1 cellular context compared by ENCODE assay signal in the genomic region with DNA sequence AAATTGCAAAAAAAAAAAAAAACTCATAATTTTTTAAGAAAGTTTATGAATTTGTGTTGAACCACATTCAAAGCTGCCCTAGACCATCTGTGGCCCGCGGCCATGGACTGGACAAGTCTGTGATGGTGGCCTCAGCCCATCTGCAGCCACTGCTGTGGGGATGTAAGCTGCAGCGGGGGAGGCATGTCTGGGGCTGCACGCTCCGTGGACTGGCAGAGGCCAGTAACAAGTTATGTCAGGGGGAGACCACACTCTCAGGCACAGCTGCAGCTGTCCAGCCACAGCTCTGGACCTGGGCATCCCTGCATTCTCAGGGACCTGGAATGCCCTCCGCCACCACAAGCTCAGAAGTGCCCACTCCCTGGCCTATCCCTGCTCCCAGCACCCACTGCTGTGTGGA.
TF ChIP-seq lines count a peak whose summit lies in the region.

No MANE protein-coding gene starts in this region.

TF ChIP-seq in K562, 482 proteins besides CTCF, POLR2A, EP300 and RAD21 (continued from another document):
- TF ChIP-seq, protein P1, sequence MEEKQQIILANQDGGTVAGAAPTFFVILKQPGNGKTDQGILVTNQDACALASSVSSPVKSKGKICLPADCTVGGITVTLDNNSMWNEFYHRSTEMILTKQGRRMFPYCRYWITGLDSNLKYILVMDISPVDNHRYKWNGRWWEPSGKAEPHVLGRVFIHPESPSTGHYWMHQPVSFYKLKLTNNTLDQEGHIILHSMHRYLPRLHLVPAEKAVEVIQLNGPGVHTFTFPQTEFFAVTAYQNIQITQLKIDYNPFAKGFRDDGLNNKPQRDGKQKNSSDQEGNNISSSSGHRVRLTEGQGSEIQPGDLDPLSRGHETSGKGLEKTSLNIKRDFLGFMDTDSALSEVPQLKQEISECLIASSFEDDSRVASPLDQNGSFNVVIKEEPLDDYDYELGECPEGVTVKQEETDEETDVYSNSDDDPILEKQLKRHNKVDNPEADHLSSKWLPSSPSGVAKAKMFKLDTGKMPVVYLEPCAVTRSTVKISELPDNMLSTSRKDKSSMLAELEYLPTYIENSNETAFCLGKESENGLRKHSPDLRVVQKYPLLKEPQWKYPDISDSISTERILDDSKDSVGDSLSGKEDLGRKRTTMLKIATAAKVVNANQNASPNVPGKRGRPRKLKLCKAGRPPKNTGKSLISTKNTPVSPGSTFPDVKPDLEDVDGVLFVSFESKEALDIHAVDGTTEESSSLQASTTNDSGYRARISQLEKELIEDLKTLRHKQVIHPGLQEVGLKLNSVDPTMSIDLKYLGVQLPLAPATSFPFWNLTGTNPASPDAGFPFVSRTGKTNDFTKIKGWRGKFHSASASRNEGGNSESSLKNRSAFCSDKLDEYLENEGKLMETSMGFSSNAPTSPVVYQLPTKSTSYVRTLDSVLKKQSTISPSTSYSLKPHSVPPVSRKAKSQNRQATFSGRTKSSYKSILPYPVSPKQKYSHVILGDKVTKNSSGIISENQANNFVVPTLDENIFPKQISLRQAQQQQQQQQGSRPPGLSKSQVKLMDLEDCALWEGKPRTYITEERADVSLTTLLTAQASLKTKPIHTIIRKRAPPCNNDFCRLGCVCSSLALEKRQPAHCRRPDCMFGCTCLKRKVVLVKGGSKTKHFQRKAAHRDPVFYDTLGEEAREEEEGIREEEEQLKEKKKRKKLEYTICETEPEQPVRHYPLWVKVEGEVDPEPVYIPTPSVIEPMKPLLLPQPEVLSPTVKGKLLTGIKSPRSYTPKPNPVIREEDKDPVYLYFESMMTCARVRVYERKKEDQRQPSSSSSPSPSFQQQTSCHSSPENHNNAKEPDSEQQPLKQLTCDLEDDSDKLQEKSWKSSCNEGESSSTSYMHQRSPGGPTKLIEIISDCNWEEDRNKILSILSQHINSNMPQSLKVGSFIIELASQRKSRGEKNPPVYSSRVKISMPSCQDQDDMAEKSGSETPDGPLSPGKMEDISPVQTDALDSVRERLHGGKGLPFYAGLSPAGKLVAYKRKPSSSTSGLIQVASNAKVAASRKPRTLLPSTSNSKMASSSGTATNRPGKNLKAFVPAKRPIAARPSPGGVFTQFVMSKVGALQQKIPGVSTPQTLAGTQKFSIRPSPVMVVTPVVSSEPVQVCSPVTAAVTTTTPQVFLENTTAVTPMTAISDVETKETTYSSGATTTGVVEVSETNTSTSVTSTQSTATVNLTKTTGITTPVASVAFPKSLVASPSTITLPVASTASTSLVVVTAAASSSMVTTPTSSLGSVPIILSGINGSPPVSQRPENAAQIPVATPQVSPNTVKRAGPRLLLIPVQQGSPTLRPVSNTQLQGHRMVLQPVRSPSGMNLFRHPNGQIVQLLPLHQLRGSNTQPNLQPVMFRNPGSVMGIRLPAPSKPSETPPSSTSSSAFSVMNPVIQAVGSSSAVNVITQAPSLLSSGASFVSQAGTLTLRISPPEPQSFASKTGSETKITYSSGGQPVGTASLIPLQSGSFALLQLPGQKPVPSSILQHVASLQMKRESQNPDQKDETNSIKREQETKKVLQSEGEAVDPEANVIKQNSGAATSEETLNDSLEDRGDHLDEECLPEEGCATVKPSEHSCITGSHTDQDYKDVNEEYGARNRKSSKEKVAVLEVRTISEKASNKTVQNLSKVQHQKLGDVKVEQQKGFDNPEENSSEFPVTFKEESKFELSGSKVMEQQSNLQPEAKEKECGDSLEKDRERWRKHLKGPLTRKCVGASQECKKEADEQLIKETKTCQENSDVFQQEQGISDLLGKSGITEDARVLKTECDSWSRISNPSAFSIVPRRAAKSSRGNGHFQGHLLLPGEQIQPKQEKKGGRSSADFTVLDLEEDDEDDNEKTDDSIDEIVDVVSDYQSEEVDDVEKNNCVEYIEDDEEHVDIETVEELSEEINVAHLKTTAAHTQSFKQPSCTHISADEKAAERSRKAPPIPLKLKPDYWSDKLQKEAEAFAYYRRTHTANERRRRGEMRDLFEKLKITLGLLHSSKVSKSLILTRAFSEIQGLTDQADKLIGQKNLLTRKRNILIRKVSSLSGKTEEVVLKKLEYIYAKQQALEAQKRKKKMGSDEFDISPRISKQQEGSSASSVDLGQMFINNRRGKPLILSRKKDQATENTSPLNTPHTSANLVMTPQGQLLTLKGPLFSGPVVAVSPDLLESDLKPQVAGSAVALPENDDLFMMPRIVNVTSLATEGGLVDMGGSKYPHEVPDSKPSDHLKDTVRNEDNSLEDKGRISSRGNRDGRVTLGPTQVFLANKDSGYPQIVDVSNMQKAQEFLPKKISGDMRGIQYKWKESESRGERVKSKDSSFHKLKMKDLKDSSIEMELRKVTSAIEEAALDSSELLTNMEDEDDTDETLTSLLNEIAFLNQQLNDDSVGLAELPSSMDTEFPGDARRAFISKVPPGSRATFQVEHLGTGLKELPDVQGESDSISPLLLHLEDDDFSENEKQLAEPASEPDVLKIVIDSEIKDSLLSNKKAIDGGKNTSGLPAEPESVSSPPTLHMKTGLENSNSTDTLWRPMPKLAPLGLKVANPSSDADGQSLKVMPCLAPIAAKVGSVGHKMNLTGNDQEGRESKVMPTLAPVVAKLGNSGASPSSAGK (IDR thresholded peaks at IDR 0.05): no peak
- TF ChIP-seq GATAD2B (IDR thresholded peaks at IDR 0.05; ENCODE audit: borderline replicate concordance) (no peak), ZNF232 (CRISPR knock-in tag; IDR thresholded peaks at IDR 0.05) (no peak), ZC3H8 (IDR thresholded peaks at IDR 0.05) (no peak), HDAC1 (IDR thresholded peaks at IDR 0.05) (no peak), ZNF644 (tag; IDR thresholded peaks at IDR 0.05; ENCODE audit: low read depth) (no peak)
- TF ChIP-seq, protein P2, sequence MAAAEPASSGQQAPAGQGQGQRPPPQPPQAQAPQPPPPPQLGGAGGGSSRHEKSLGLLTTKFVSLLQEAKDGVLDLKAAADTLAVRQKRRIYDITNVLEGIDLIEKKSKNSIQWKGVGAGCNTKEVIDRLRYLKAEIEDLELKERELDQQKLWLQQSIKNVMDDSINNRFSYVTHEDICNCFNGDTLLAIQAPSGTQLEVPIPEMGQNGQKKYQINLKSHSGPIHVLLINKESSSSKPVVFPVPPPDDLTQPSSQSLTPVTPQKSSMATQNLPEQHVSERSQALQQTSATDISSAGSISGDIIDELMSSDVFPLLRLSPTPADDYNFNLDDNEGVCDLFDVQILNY (CRISPR knock-in tag; IDR thresholded peaks at IDR 0.05): no peak
TF ChIP-seq in K562: peak in this region for 0.
